18 cellular contexts compared by ENCODE assay signal in genomic region chr7:139709460-139709859, GRCh38.
A peak's percentile ranks its signal among the peaks of the same experiment; 100 is the strongest.
DNase-seq lines count a peak whose midpoint lies in the region; ATAC-seq, FAIRE-seq and TF ChIP-seq lines count a peak whose summit lies in the region.
"Had no signal": no experiment of that assay in that cellular context is flagged by ENCODE, and none has a peak within 500 bp of the region (broad histone marks: within the 10 kb centered on the region; RNA-seq: fewer than 3 reads in every experiment).

No MANE protein-coding gene starts in this region.

- H3K27me3 ChIP-seq in vagina = no peaks in the 10 kb centered on the region
- H3K27me3 ChIP-seq: upper lobe of left lung had no signal

- no peak for TF ChIP-seq POLR2A in vagina (IDR thresholded peaks at IDR 0.05)

- CTCF ChIA-PET in activated CD4-positive, alpha-beta memory T cell treated with anti-CD3 and anti-CD28 coated beads for 36 hours (lab: Charles Lee) = interaction anchor here (1.4 kb wide), 1 partner anchor 43 kb away, joined by 3 read pairs; no protein-coding TSS in a partner anchor

- intact Hi-C loops in Right ventricle myocardium inferior (cut with DNase I) (no loop called here), cardiac septum (cut with DNase I) (no loop called here), vagina (cut with DNase I) (no loop called here)
- intact Hi-C loops in activated CD4-positive, alpha-beta memory T cell treated with anti-CD3 and anti-CD28 coated beads for 36 hours (cut with micrococcal nuclease) = no loop called here

- no peak for TF ChIP-seq CTCF in choroid plexus epithelial cell (conservative IDR thresholded peaks at IDR 0.05; ENCODE audit: low read depth, low read length)
- TF ChIP-seq CTCF in vagina (IDR thresholded peaks at IDR 0.05) = no peak

- peaks cover 17% of the 10 kb centered on the region for H3K36me3 Mint-ChIP-seq in memory B cell
- H3K36me3 Mint-ChIP-seq in activated CD4-positive, alpha-beta memory T cell treated with anti-CD3 and anti-CD28 coated beads for 36 hours = peaks cover 4% of the 10 kb centered on the region

- no peak overlapping the region for H3K4me3 ChIP-seq in choroid plexus epithelial cell (ENCODE audit: low read depth, low read length)
- H3K4me3 ChIP-seq in vagina = no peak overlapping the region
- H3K4me3 ChIP-seq: PC-9, upper lobe of left lung had no signal

- H3K27ac ChIP-seq in vagina = peak overlapping the region; percentile 33
- H3K27ac ChIP-seq: PC-9, upper lobe of left lung had no signal

- DNase-seq in Right ventricle myocardium inferior (ENCODE audit: missing footprints) = no peak
- DNase-seq in cardiac septum (ENCODE audit: low spot score) = no peak
- DNase-seq in choroid plexus epithelial cell (ENCODE audit: low read depth) = peak; percentile 83
- DNase-seq in memory B cell (ENCODE audit: low spot score in 2 of 2) = no peak
- DNase-seq in vagina (ENCODE audit: extremely low spot score in 2 of 2) = no peak
- DNase-seq in activated CD4-positive, alpha-beta memory T cell treated with anti-CD3 and anti-CD28 coated beads for 36 hours = no peak
- DNase-seq in HTR-8/SVneo (ENCODE audit: insufficient read length, low spot score) = no peak
- DNase-seq: 8988T; activated CD4-positive, alpha-beta T cell treated with anti-CD3 and anti-CD28 coated beads, Interleukin-2, amount 50 U/mL, for 4 hours; caudate nucleus; DMS53; H7; kidney; NCI-H1092; NCI-H345; PC-9; upper lobe of left lung had no signal

- peak overlapping the region; percentile 28 for H3K27ac Mint-ChIP-seq in memory B cell
- no peak overlapping the region for H3K27ac Mint-ChIP-seq in activated CD4-positive, alpha-beta memory T cell treated with anti-CD3 and anti-CD28 coated beads for 36 hours

- H3K27me3 Mint-ChIP-seq in memory B cell = no peaks in the 10 kb centered on the region
- no peaks in the 10 kb centered on the region for H3K27me3 Mint-ChIP-seq in activated CD4-positive, alpha-beta memory T cell treated with anti-CD3 and anti-CD28 coated beads for 36 hours

- H3K4me1 ChIP-seq in vagina = peaks cover 18% of the 10 kb centered on the region

- FAIRE-seq in HTR-8/SVneo (lab: Jason Lieb, UNC) = no peak
- FAIRE-seq: kidney had no signal

- H3K9me3 Mint-ChIP-seq in memory B cell = no peaks in the 10 kb centered on the region
- H3K9me3 Mint-ChIP-seq in activated CD4-positive, alpha-beta memory T cell treated with anti-CD3 and anti-CD28 coated beads for 36 hours = no peaks in the 10 kb centered on the region

- H3K9me3 ChIP-seq in vagina = no peaks in the 10 kb centered on the region
- H3K9me3 ChIP-seq: upper lobe of left lung had no signal

- peaks cover 0 to 2% of the 10 kb centered on the region in 2 donors for H3K36me3 ChIP-seq in vagina

- ATAC-seq in Right ventricle myocardium inferior (peak; percentile 65), memory B cell (ENCODE audit: low read depth) (no peak), HG02981 (IDR thresholded peaks at IDR 0.05; ENCODE audit: unreplicated experiment) (no peak)

- POLR2A ChIA-PET in activated CD4-positive, alpha-beta memory T cell treated with anti-CD3 and anti-CD28 coated beads for 36 hours (lab: Charles Lee) = no interaction called here

- no peak overlapping the region for H3K4me3 Mint-ChIP-seq in memory B cell
- H3K4me3 Mint-ChIP-seq in activated CD4-positive, alpha-beta memory T cell treated with anti-CD3 and anti-CD28 coated beads for 36 hours = no peak overlapping the region

- H3K4me1 Mint-ChIP-seq in memory B cell = peaks cover 34% of the 10 kb centered on the region
- H3K4me1 Mint-ChIP-seq in activated CD4-positive, alpha-beta memory T cell treated with anti-CD3 and anti-CD28 coated beads for 36 hours (ENCODE audit: low read depth) = no peaks in the 10 kb centered on the region
